Comparison of ENCODE assay signal across 13 cellular contexts in genomic region chr9:5452286-5452609, GRCh38. TPM values are rescaled to one million over a fixed set of nuclear protein-coding genes. Genes with fewer than 3 reads are reported as not detected.
DNase-seq lines count a peak whose midpoint lies in the region; ATAC-seq and TF ChIP-seq lines count a peak whose summit lies in the region.
"Had no signal": no experiment of that assay in that cellular context is flagged by ENCODE, and none has a peak within 500 bp of the region (broad histone marks: within the 10 kb centered on the region; RNA-seq: fewer than 3 reads in every experiment).

No MANE protein-coding gene starts in this region.

- H3K36me3 ChIP-seq in OCI-LY3 (replicated peaks; ENCODE audit: low read depth, low read length) (peaks cover under 1% of the 10 kb centered on the region), mammary epithelial cell (ENCODE audit: insufficient read depth, low read length) (peaks cover 5% of the 10 kb centered on the region)
- H3K36me3 ChIP-seq: brain microvascular endothelial cell had no signal

- no TSS peak for BruUV-seq in mammary epithelial cell (replicated peaks; lab: Mats Ljungman, UMichigan)

- no peak for TF ChIP-seq CTCF in OCI-LY3 (IDR thresholded peaks at IDR 0.05; ENCODE audit: low read depth, low read length)
- TF ChIP-seq CTCF in mammary epithelial cell (conservative IDR thresholded peaks at IDR 0.05 in 1 of 2, IDR thresholded peaks at IDR 0.05 in 1 of 2; ENCODE audit: extremely low read depth in 1 of 2, insufficient read depth in 1 of 2, low read depth in 1 of 2, low read length in 2 of 2), result no peak

- H2AFZ ChIP-seq in OCI-LY3 (ENCODE audit: low read depth, low read length), result no peak overlapping the region
- no peak overlapping the region for H2AFZ ChIP-seq in mammary epithelial cell (ENCODE audit: low read depth, low read length)

- H3K4me2 ChIP-seq in OCI-LY3 (ENCODE audit: low read length) (peak overlapping the region; percentile 44), mammary epithelial cell (ENCODE audit: insufficient read depth, low read depth, low read length) (peak overlapping the region; percentile 56)

- H3K4me1 ChIP-seq in OCI-LY3 (ENCODE audit: low read length) (peaks cover 88% of the 10 kb centered on the region), mammary epithelial cell (ENCODE audit: insufficient read depth, low read length) (peaks cover 66% of the 10 kb centered on the region)

- peak overlapping the region; percentile 91 for H3K27ac Mint-ChIP-seq in stimulated activated memory B cell treated with anti-CD40 and anti-IgM and Interleukin-4, amounts not matched to agents 10 μg/mL and 1 μg/mL and 100 μg/mL, for 72 hours

- H3K4me3 ChIP-seq in OCI-LY3 (ENCODE audit: low read length), result no peak overlapping the region; the same call in 1 of the 2 replicates
- peak overlapping the region in 1 of 3 experiments; percentile 19 for H3K4me3 ChIP-seq in mammary epithelial cell (replicated peaks in 1 of 3; ENCODE audit: insufficient read depth in 1 of 3, low read depth in 2 of 3, low read length in 3 of 3)

- H3K9me3 Mint-ChIP-seq in activated T-cell treated with anti-CD3 and anti-CD28 coated beads, Interleukin-2, amount 50 U/mL, for 4 hours, result no peaks in the 10 kb centered on the region
- H3K9me3 Mint-ChIP-seq in stimulated activated memory B cell treated with anti-CD40 and anti-IgM and Interleukin-4, amounts not matched to agents 10 μg/mL and 1 μg/mL and 100 μg/mL, for 72 hours, result no peaks in the 10 kb centered on the region

- DNase-seq in activated T-cell treated with anti-CD3 and anti-CD28 coated beads, Interleukin-2, amount 50 U/mL, for 4 hours, result no peak
- no peak for DNase-seq in activated T-cell treated with anti-CD3 and anti-CD28 coated beads for 4 hours
- DNase-seq in mammary epithelial cell, result no peak
- DNase-seq in NCI-H2107 treated with DMSO at 0.1 percent for 48 hours (lab: John Stamatoyannopoulos, UW; ENCODE audit: unreplicated experiment), result no peak
- no peak for DNase-seq in 8988T
- DNase-seq in germinal center (ENCODE audit: low spot score), result no peak
- DNase-seq: brain microvascular endothelial cell; DMS79 treated with DMSO at 0.1 percent for 48 hours; effector memory CD4-positive, alpha-beta T cell; H7; stimulated activated CD4-positive, alpha-beta T cell treated with anti-CD3 and anti-CD28 coated beads, Interleukin-15, amount 100 ng/mL, for 24 hours had no signal

- in situ Hi-C loops in mammary epithelial cell (cut with MboI; ENCODE audit: low sequenced_read_pairs in 2 of 2), result loop anchor here (10.0 kb wide), 1 partner anchor 133 kb away; no protein-coding TSS in a partner anchor

- H3K9me3 ChIP-seq in OCI-LY3 (ENCODE audit: insufficient read depth, low read length), result no peaks in the 10 kb centered on the region
- no peaks in the 10 kb centered on the region for H3K9me3 ChIP-seq in mammary epithelial cell (replicated peaks; ENCODE audit: insufficient read depth, low read length)

- intact Hi-C loops in mammary epithelial cell (cut with micrococcal nuclease), result loop anchor here (5.0 kb wide), 3 partner anchors 110 to 465 kb away; partner anchors contain the start of gene JAK2

- no peaks in the 10 kb centered on the region for H3K27me3 Mint-ChIP-seq in activated T-cell treated with anti-CD3 and anti-CD28 coated beads, Interleukin-2, amount 50 U/mL, for 4 hours (ENCODE audit: low read depth)
- no peaks in the 10 kb centered on the region for H3K27me3 Mint-ChIP-seq in stimulated activated memory B cell treated with anti-CD40 and anti-IgM and Interleukin-4, amounts not matched to agents 10 μg/mL and 1 μg/mL and 100 μg/mL, for 72 hours

- H3K27ac ChIP-seq in OCI-LY3 (ENCODE audit: low read length), result peak overlapping the region; percentile 82
- H3K27ac ChIP-seq in mammary epithelial cell (ENCODE audit: insufficient read depth, low read depth, low read length), result no peak overlapping the region
- H3K27ac ChIP-seq: brain microvascular endothelial cell had no signal

- H4K20me1 ChIP-seq in OCI-LY3 (ENCODE audit: insufficient read depth, low read length) (no peaks in the 10 kb centered on the region), mammary epithelial cell (ENCODE audit: insufficient read depth, low read length) (no peaks in the 10 kb centered on the region)

- H3K79me2 ChIP-seq in OCI-LY3 (ENCODE audit: low read length), result peaks cover 16% of the 10 kb centered on the region; the same call in 1 of the 2 replicates
- H3K79me2 ChIP-seq in mammary epithelial cell (ENCODE audit: insufficient read depth, low read length), result peaks cover 63% of the 10 kb centered on the region

- CTCF ChIA-PET in mammary epithelial cell (lab: Charles Lee; ENCODE audit: low non-redundant PET), result no interaction called here

- ATAC-seq in activated T-cell treated with anti-CD3 and anti-CD28 coated beads, Interleukin-2, amount 50 U/mL, for 4 hours, result no peak
- no peak for ATAC-seq in stimulated activated memory B cell treated with anti-CD40 and anti-IgM and Interleukin-4, amounts not matched to agents 10 μg/mL and 1 μg/mL and 100 μg/mL, for 72 hours

- peaks cover 72% of the 10 kb centered on the region for H3K4me1 Mint-ChIP-seq in activated T-cell treated with anti-CD3 and anti-CD28 coated beads, Interleukin-2, amount 50 U/mL, for 4 hours (ENCODE audit: low read depth)
- H3K4me1 Mint-ChIP-seq in stimulated activated memory B cell treated with anti-CD40 and anti-IgM and Interleukin-4, amounts not matched to agents 10 μg/mL and 1 μg/mL and 100 μg/mL, for 72 hours, result peaks cover 57% of the 10 kb centered on the region

- H3K27me3 ChIP-seq in OCI-LY3 (ENCODE audit: low read depth, low read length) (no peaks in the 10 kb centered on the region), mammary epithelial cell (ENCODE audit: insufficient read depth, low read length) (no peaks in the 10 kb centered on the region)
- H3K27me3 ChIP-seq: brain microvascular endothelial cell had no signal

- peak overlapping the region; percentile 37 for H3K9ac ChIP-seq in OCI-LY3 (ENCODE audit: low read length)
- H3K9ac ChIP-seq in mammary epithelial cell (ENCODE audit: insufficient read depth, low read length), result no peak overlapping the region

- peak overlapping the region; percentile 96 for H3K4me3 Mint-ChIP-seq in activated T-cell treated with anti-CD3 and anti-CD28 coated beads, Interleukin-2, amount 50 U/mL, for 4 hours
- peak overlapping the region; percentile 92 for H3K4me3 Mint-ChIP-seq in stimulated activated memory B cell treated with anti-CD40 and anti-IgM and Interleukin-4, amounts not matched to agents 10 μg/mL and 1 μg/mL and 100 μg/mL, for 72 hours

- H3K36me3 Mint-ChIP-seq in activated T-cell treated with anti-CD3 and anti-CD28 coated beads, Interleukin-2, amount 50 U/mL, for 4 hours (ENCODE audit: insufficient read depth), result peaks cover 24% of the 10 kb centered on the region
- H3K36me3 Mint-ChIP-seq in stimulated activated memory B cell treated with anti-CD40 and anti-IgM and Interleukin-4, amounts not matched to agents 10 μg/mL and 1 μg/mL and 100 μg/mL, for 72 hours, result peaks cover 28% of the 10 kb centered on the region

- dilution Hi-C loops in mammary epithelial cell (cut with HindIII; ENCODE audit: low sequenced_read_pairs), result no loop called here

- 100% methylated on average over 1 of the region's 1 CpG for WGBS in mammary epithelial cell (ENCODE audit: low coverage, missing lambda C conversion rate)

RNA-seq across cellular contexts. Expression of gene CD274, which starts 1.9 kb away (rescaled TPM):
- total RNA-seq in activated T-cell treated with anti-CD3 and anti-CD28 coated beads, Interleukin-2, amount 50 U/mL, for 4 hours, result 10 to 100 TPM; 33.7 to 58.4 (median 42.1) TPM
- total RNA-seq in mammary epithelial cell, result 10 to 100 TPM; 19.5 to 30.6 TPM
- 6.5 TPM for polyA plus RNA-seq in mammary epithelial cell
- not detected for polyA minus RNA-seq in mammary epithelial cell
- total RNA-seq: H7 had no signal

RNA-seq across cellular contexts. Expression of gene PLGRKT, which starts 14.5 kb away (rescaled TPM):
- 10 to 100 TPM; 23.7 to 45.3 (median 30.9) TPM for total RNA-seq in activated T-cell treated with anti-CD3 and anti-CD28 coated beads, Interleukin-2, amount 50 U/mL, for 4 hours
- 10 to 100 TPM; 13.3 to 31.2 TPM for total RNA-seq in mammary epithelial cell
- polyA plus RNA-seq in mammary epithelial cell, result 15.5 TPM
- 6.5 TPM for polyA minus RNA-seq in mammary epithelial cell

RNA-seq across cellular contexts. Expression of gene PDCD1LG2, which starts 58.1 kb away (rescaled TPM):
- total RNA-seq in activated T-cell treated with anti-CD3 and anti-CD28 coated beads, Interleukin-2, amount 50 U/mL, for 4 hours, result under 1 TPM in 2 of 3 donors, not detected in 1; 0.11 to 0.60 TPM
- 10 to 100 TPM; 12.1 to 14.5 TPM for total RNA-seq in mammary epithelial cell
- polyA plus RNA-seq in mammary epithelial cell, result 7.8 TPM
- 5.6 TPM for polyA minus RNA-seq in mammary epithelial cell
- total RNA-seq: H7 had no signal

Comparison
In these comparisons a context has a peak if more than half of its experiments do, and no peak if none do; other contexts are left out.
1. RNA of gene PDCD1LG2, which starts 58.1 kb away (total RNA-seq): 12.1 to 14.5 TPM in mammary epithelial cell; 0.11 to 0.60 TPM in activated T-cell treated with anti-CD3 and anti-CD28 coated beads, Interleukin-2, amount 50 U/mL, for 4 hours; every median in the first group is over 4 times any median in the second.